Comparison of ENCODE assay signal across 31 cellular contexts in genomic region chr10:7391748-7392147, GRCh38.
"Had no signal": no experiment of that assay in that cellular context is flagged by ENCODE, and none has a peak within 500 bp of the region (broad histone marks: within the 10 kb centered on the region; RNA-seq: fewer than 3 reads in every experiment).

No MANE protein-coding gene starts in this region.

- H3K27ac ChIP-seq: neural progenitor cell, ovary, parathyroid adenoma, psoas muscle, right lobe of liver, skin epidermis, spleen, suprapubic skin, thoracic aorta, thyroid gland, tibial nerve, upper lobe of left lung, vagina had no signal

- H3K27me3 Mint-ChIP-seq: progenitor cell of endocrine pancreas; stimulated activated memory B cell treated with anti-CD40 and anti-IgM and Interleukin-4, amounts not matched to agents 10 μg/mL and 1 μg/mL and 100 μg/mL, for 72 hours; stimulated activated naive CD8-positive, alpha-beta T cell treated with anti-CD3 and anti-CD28 coated beads, Interleukin-15, amount 100 ng/mL, for 72 hours had no signal

- H3K27ac Mint-ChIP-seq: nephron; neural progenitor cell; progenitor cell of endocrine pancreas; stimulated activated memory B cell treated with anti-CD40 and anti-IgM and Interleukin-4, amounts not matched to agents 10 μg/mL and 1 μg/mL and 100 μg/mL, for 72 hours had no signal

- H3K4me1 Mint-ChIP-seq: nephron, neural progenitor cell had no signal

- H3K4me1 ChIP-seq: neural progenitor cell, psoas muscle, right lobe of liver, suprapubic skin, thyroid gland, upper lobe of left lung, vagina had no signal

- H3K9me3 ChIP-seq: ovary, psoas muscle, right lobe of liver, spleen, suprapubic skin, thoracic aorta, thyroid gland, tibial nerve, upper lobe of left lung, vagina had no signal

- H3K4me3 Mint-ChIP-seq: natural killer cell; nephron; neural progenitor cell; stimulated activated memory B cell treated with anti-CD40 and anti-IgM and Interleukin-4, amounts not matched to agents 10 μg/mL and 1 μg/mL and 100 μg/mL, for 72 hours; stimulated activated naive CD8-positive, alpha-beta T cell treated with anti-CD3 and anti-CD28 coated beads, Interleukin-15, amount 100 ng/mL, for 72 hours had no signal

- DNase-seq: natural killer cell; occipital lobe; ovary; posterior cingulate gyrus; psoas muscle; right cardiac atrium; right lobe of liver; spleen; stimulated activated CD4-positive, alpha-beta T cell treated with anti-CD3 and anti-CD28 coated beads, Interleukin-12 subunit alpha, Interleukin-12 subunit beta, amount 100 ng/mL, for 4 hours; stimulated activated CD4-positive, alpha-beta T cell treated with anti-CD3 and anti-CD28 coated beads, Interleukin-1b, Interleukin-23, amount 100 ng/mL, for 48 hours; stimulated activated CD4-positive, alpha-beta T cell treated with anti-CD3 and anti-CD28 coated beads, Interleukin-4, amount 100 ng/mL, for 1 hour; stimulated activated CD4-positive, alpha-beta T cell treated with anti-CD3 and anti-CD28 coated beads, Interleukin-4, amount 100 ng/mL, for 4 hours; stimulated activated CD8-positive, alpha-beta memory T cell treated with anti-CD3 and anti-CD28 coated beads, Interleukin-4, amount 100 ng/mL, for 48 hours; stimulated activated naive CD4-positive, alpha-beta T cell; stimulated activated naive CD8-positive, alpha-beta T cell treated with anti-CD3 and anti-CD28 coated beads, Interleukin-15, amount 100 ng/mL, for 72 hours; stimulated activated naive CD8-positive, alpha-beta T cell treated with anti-CD3 and anti-CD28 coated beads, Interleukin-15, Interleukin-2, amounts not matched to agents 100 U/mL and 50 U/mL, for 24 hours; substantia nigra; thyroid gland; trophoblast cell; upper lobe of left lung had no signal

- H3K9me3 Mint-ChIP-seq: natural killer cell; nephron; neural progenitor cell; stimulated activated memory B cell treated with anti-CD40 and anti-IgM and Interleukin-4, amounts not matched to agents 10 μg/mL and 1 μg/mL and 100 μg/mL, for 72 hours; stimulated activated naive CD8-positive, alpha-beta T cell treated with anti-CD3 and anti-CD28 coated beads, Interleukin-15, amount 100 ng/mL, for 72 hours had no signal

- H3K36me3 Mint-ChIP-seq: natural killer cell had no signal

- ATAC-seq: natural killer cell; psoas muscle; right cardiac atrium; right lobe of liver; stimulated activated memory B cell treated with anti-CD40 and anti-IgM and Interleukin-4, amounts not matched to agents 10 μg/mL and 1 μg/mL and 100 μg/mL, for 72 hours; stimulated activated naive CD8-positive, alpha-beta T cell treated with anti-CD3 and anti-CD28 coated beads, Interleukin-15, amount 100 ng/mL, for 72 hours; stimulated activated naive CD8-positive, alpha-beta T cell treated with anti-CD3 and anti-CD28 coated beads, Interleukin-15, Interleukin-2, amounts not matched to agents 100 U/mL and 50 U/mL, for 24 hours had no signal

- H3K4me3 ChIP-seq: neural progenitor cell, ovary, psoas muscle, right lobe of liver, skin epidermis, smooth muscle cell, spleen, suprapubic skin, thoracic aorta, thyroid gland, tibial nerve, upper lobe of left lung, vagina had no signal

- H3K36me3 ChIP-seq: neural progenitor cell, ovary, right lobe of liver, suprapubic skin, thoracic aorta, thyroid gland, tibial nerve, upper lobe of left lung, vagina had no signal

- H3K27me3 ChIP-seq: neural progenitor cell, ovary, right lobe of liver, spleen, suprapubic skin, thyroid gland, tibial nerve, upper lobe of left lung, vagina had no signal
